ENCODE assay signal across 13 cellular contexts in the genomic region with DNA sequence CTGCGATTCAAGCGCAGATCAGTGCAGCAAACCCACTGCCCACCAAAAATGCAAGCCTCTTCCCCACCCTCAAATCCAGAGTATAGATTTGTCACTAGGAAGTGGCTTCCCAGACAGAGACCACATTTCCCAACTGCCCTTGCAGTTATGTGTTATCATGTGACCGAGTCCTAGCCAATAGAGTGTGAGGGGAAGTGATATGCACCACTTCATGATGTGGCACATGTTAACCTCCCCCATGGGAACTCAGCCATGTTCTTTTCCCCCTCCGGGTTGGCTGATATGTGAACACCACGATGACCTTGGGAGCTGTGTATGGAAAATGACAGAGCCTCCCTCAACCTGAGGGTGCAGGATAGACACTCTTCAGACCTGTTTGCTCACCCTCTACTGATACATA. TPM values are rescaled to one million over a fixed set of nuclear protein-coding genes. Genes with fewer than 3 reads are reported as not detected.
A peak's percentile ranks its signal among the peaks of the same experiment; 100 is the strongest.
DNase-seq lines count a peak whose midpoint lies in the region; TF ChIP-seq lines count a peak whose summit lies in the region.
"Had no signal": no experiment of that assay in that cellular context is flagged by ENCODE, and none has a peak within 500 bp of the region (broad histone marks: within the 10 kb centered on the region; RNA-seq: fewer than 3 reads in every experiment).

No MANE protein-coding gene starts in this region.

- peak overlapping the region; percentile 95 for H3K27ac ChIP-seq in HL-60 (replicated peaks)

- no peak overlapping the region for H3K4me3 ChIP-seq in HL-60 (replicated peaks; ENCODE audit: insufficient read depth, low read length)
- H3K4me3 ChIP-seq: heart right ventricle had no signal

- no peaks in the 10 kb centered on the region for H3K27me3 ChIP-seq in HL-60 (ENCODE audit: insufficient read depth, poor library complexity, severe bottlenecking)

- DNase-seq in Caki2 (ENCODE audit: low read depth) (peak; percentile 1), HL-60 (ENCODE audit: low read depth in 1 of 2, low spot score in 1 of 2) (peak; percentile 93 to 96), NOMO-1 treated with DMSO at 0.1 percent for 48 hours (lab: John Stamatoyannopoulos, UW; ENCODE audit: unreplicated experiment) (peak; percentile 84), germinal center (ENCODE audit: low spot score) (peak; percentile 15), NCI-H1105 (lab: John Stamatoyannopoulos, UW) (no peak), dermis blood vessel endothelial cell (no peak), GM10266 (ENCODE audit: extremely low spot score) (no peak)
- DNase-seq: activated naive CD4-positive, alpha-beta T cell; heart right ventricle; NCI-H1105 treated with DMSO at 0.1 percent for 48 hours; nephron progenitor cell; NK-92 treated with Interleukin-12 subunit alpha and Interleukin-12 subunit beta, amount 100 ng/mL, for 24 hours had no signal

- in situ Hi-C loops in Caki2 (cut with HindIII; ENCODE audit: low pct_unique_long_range_greater_than_20kb, low sequenced_read_pairs), result no loop called here

- TF ChIP-seq CTCF in HL-60 (IDR thresholded peaks at IDR 0.05; ENCODE audit: insufficient read depth, low read length) (no peak), GM10266 (IDR thresholded peaks at IDR 0.05; ENCODE audit: control insufficient read depth, insufficient read depth, low read depth, missing control alignments) (no peak)

RNA-seq across cellular contexts. Expression of a gene that starts 50.8 kb away (rescaled TPM):
- total RNA-seq in Caki2 (2014; rRNA removed; shearing (Covaris generic); ENCODE audit: low replicate concordance), result not detected in 2 replicates
- total RNA-seq in dermis blood vessel endothelial cell, result not detected in 2 replicates
- total RNA-seq: heart right ventricle, left lobe of liver had no signal

RNA-seq across cellular contexts. Expression of a gene that starts 59.9 kb away (rescaled TPM):
- not detected in 2 replicates for total RNA-seq in Caki2 (2014; rRNA removed; shearing (Covaris generic); ENCODE audit: low replicate concordance)
- not detected in 2 replicates for total RNA-seq in dermis blood vessel endothelial cell
- total RNA-seq: heart right ventricle, left lobe of liver had no signal

Comparison
In these comparisons a context has a peak if more than half of its experiments do, and no peak if none do; other contexts are left out.
1. DNase-seq: peak in Caki2 (single experiment), HL-60 (2 of 2), NOMO-1 treated with DMSO at 0.1 percent for 48 hours (single experiment) and germinal center (single experiment); none in NCI-H1105 (single experiment), dermis blood vessel endothelial cell (single experiment) and GM10266 (single experiment).